ENCODE assay signal across 21 cellular contexts in the genomic region with DNA sequence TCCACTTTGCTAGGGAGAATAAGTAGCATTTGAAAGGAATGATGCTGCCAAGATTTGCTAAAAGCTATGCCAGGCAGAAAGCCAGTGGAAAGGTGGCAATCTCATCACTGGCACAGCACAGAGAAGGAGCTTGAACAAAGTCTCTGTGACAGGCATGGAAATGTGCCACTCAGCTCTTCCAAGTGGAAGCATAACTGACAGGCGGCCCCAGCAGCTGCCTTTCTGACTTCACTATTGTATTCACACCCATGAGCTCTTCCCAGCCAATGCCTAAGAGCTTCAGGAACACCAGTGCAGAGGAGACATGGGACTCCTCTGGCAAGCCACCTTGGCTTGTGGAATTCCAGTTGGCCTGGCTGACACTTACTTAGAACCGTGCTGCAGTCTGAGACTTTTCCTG.
"Had no signal": no experiment of that assay in that cellular context is flagged by ENCODE, and none has a peak within 500 bp of the region (broad histone marks: within the 10 kb centered on the region; RNA-seq: fewer than 3 reads in every experiment).

No MANE protein-coding gene starts in this region.

- H3K27me3 ChIP-seq: MG63, Peyer's patch, SJSA1 had no signal

- H3K9me3 ChIP-seq: MG63, Peyer's patch, SJSA1 had no signal

- DNase-seq: KBM-7; MG63; NCI-H1092 treated with DMSO at 0.1 percent for 48 hours; NCI-H1417; NCI-H1436 treated with DMSO at 0.1 percent for 48 hours; NCI-H1694; NCI-H187 treated with DMSO at 0.1 percent for 48 hours; NCI-H2029 treated with DMSO at 0.1 percent for 48 hours; NCI-H2171 treated with DMSO at 0.1 percent for 48 hours; NCI-H345; NCI-H524; NCI-H526 treated with DMSO at 0.1 percent for 48 hours; NCI-H748 treated with DMSO at 0.1 percent for 48 hours; NK-92 treated with Interleukin-12 subunit alpha and Interleukin-12 subunit beta, amount 100 ng/mL, for 24 hours; OCI-M1; PC-9; Peyer's patch; Right ventricle myocardium superior; SIG-M5 had no signal

- H2AFZ ChIP-seq: PC-9 had no signal

- H3K4me1 ChIP-seq: Peyer's patch, SJSA1 had no signal

- H3K4me2 ChIP-seq: PC-9 had no signal

- H3K27ac ChIP-seq: PC-9, Peyer's patch, SJSA1, SK-N-MC had no signal

- H3K36me3 ChIP-seq: MG63, Peyer's patch, SJSA1 had no signal

- H3K4me3 ChIP-seq: MG63, PC-9, Peyer's patch, SJSA1, SK-N-MC had no signal
